ENCODE assay signal across 15 cellular contexts in the genomic region with DNA sequence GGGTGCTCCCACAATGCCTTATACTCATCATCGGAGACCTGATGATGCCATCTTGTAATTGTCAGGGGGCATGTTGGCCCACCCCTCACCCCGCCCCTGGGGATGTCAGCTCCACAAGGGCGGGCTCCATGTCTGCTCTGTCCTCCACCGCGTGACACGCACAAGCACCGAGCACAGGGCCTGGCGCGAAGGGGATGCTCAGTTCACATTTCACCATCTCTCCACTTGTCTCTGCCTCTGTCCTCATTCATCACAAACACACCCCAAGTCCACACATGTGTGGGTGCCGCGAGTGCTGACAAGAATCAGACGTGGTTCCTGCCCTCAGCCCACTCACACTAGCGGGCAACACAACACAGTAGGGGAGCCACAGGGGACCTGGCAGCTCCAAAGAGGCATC.
"Had no signal": no experiment of that assay in that cellular context is flagged by ENCODE, and none has a peak within 500 bp of the region (broad histone marks: within the 10 kb centered on the region; RNA-seq: fewer than 3 reads in every experiment).

No MANE protein-coding gene starts in this region.

- H3K27me3 Mint-ChIP-seq: activated naive CD8-positive, alpha-beta T cell treated with anti-CD3 and anti-CD28 coated beads, Interleukin-2, amount 50 U/mL, for 24 hours had no signal

- H3K4me3 Mint-ChIP-seq: activated CD4-positive, alpha-beta memory T cell treated with anti-CD3 and anti-CD28 coated beads, Interleukin-2, amount 10 ng/mL, durations not matched to agents 7 days and 5 days; activated naive CD8-positive, alpha-beta T cell treated with anti-CD3 and anti-CD28 coated beads, Interleukin-2, amount 50 U/mL, for 24 hours; effector memory CD8-positive, alpha-beta T cell; immature natural killer cell; T-cell had no signal

- DNase-seq: activated CD4-positive, alpha-beta memory T cell treated with anti-CD3 and anti-CD28 coated beads, Interleukin-2, amount 10 ng/mL, durations not matched to agents 7 days and 5 days; activated naive CD4-positive, alpha-beta T cell; activated naive CD8-positive, alpha-beta T cell treated with anti-CD3 and anti-CD28 coated beads, Interleukin-2, amount 50 U/mL, for 24 hours; activated T-cell treated with anti-CD3 and anti-CD28 coated beads, Interleukin-2, amount 50 U/mL, for 48 hours; cerebellar nuclear complex; dermis blood vessel endothelial cell; effector memory CD8-positive, alpha-beta T cell; foreskin melanocyte; head of caudate nucleus; immature natural killer cell; stimulated activated CD4-positive, alpha-beta T cell treated with anti-CD3 and anti-CD28 coated beads, Interleukin-12 subunit alpha, Interleukin-12 subunit beta, amount 100 ng/mL, for 4 hours; stimulated activated CD4-positive, alpha-beta T cell treated with anti-CD3 and anti-CD28 coated beads, Interleukin-2, amount 100 ng/mL, for 24 hours; T-cell; tibial artery had no signal

- H3K9me3 ChIP-seq: ovary, tibial artery had no signal

- H3K4me3 ChIP-seq: ovary, tibial artery had no signal

- H3K36me3 Mint-ChIP-seq: immature natural killer cell, T-cell had no signal

- H3K27ac Mint-ChIP-seq: activated CD4-positive, alpha-beta memory T cell treated with anti-CD3 and anti-CD28 coated beads, Interleukin-2, amount 10 ng/mL, durations not matched to agents 7 days and 5 days; activated naive CD8-positive, alpha-beta T cell treated with anti-CD3 and anti-CD28 coated beads, Interleukin-2, amount 50 U/mL, for 24 hours; T-cell had no signal

- H3K27me3 ChIP-seq: ovary, tibial artery had no signal

- H3K36me3 ChIP-seq: ovary, tibial artery had no signal

- H3K9me3 Mint-ChIP-seq: activated CD4-positive, alpha-beta memory T cell treated with anti-CD3 and anti-CD28 coated beads, Interleukin-2, amount 10 ng/mL, durations not matched to agents 7 days and 5 days; activated naive CD8-positive, alpha-beta T cell treated with anti-CD3 and anti-CD28 coated beads, Interleukin-2, amount 50 U/mL, for 24 hours; effector memory CD8-positive, alpha-beta T cell; immature natural killer cell; T-cell had no signal

- H3K27ac ChIP-seq: ovary, tibial artery had no signal

- H3K4me1 Mint-ChIP-seq: activated CD4-positive, alpha-beta memory T cell treated with anti-CD3 and anti-CD28 coated beads, Interleukin-2, amount 10 ng/mL, durations not matched to agents 7 days and 5 days; activated naive CD8-positive, alpha-beta T cell treated with anti-CD3 and anti-CD28 coated beads, Interleukin-2, amount 50 U/mL, for 24 hours; immature natural killer cell; T-cell had no signal

- ATAC-seq: activated naive CD8-positive, alpha-beta T cell treated with anti-CD3 and anti-CD28 coated beads, Interleukin-2, amount 50 U/mL, for 24 hours; effector memory CD8-positive, alpha-beta T cell; T-cell had no signal
